Comparison of ENCODE assay signal across 10 cellular contexts in genomic region chr17:83125515-83126274, GRCh38. TPM values are rescaled to one million over a fixed set of nuclear protein-coding genes. Genes with fewer than 3 reads are reported as not detected.
A peak's percentile ranks its signal among the peaks of the same experiment; 100 is the strongest.
DNase-seq lines count a peak whose midpoint lies in the region; ATAC-seq and TF ChIP-seq lines count a peak whose summit lies in the region.
"Had no signal": no experiment of that assay in that cellular context is flagged by ENCODE, and none has a peak within 500 bp of the region (broad histone marks: within the 10 kb centered on the region; RNA-seq: fewer than 3 reads in every experiment).

No MANE protein-coding gene starts in this region.

- H3K27ac Mint-ChIP-seq in chondrocyte (ENCODE audit: unreplicated experiment) (no peak overlapping the region), neural progenitor cell (no peak overlapping the region)

- H3K4me1 Mint-ChIP-seq in chondrocyte (ENCODE audit: low read depth) (peaks cover under 1% of the 10 kb centered on the region), neural progenitor cell (peaks cover 3% of the 10 kb centered on the region)

- H3F3A ChIP-seq in neural progenitor cell (ENCODE audit: low read depth) = no peaks in the 10 kb centered on the region

- H3K36me3 Mint-ChIP-seq in chondrocyte (ENCODE audit: low read depth) = no peaks in the 10 kb centered on the region
- H3K36me3 Mint-ChIP-seq in neural progenitor cell = no peaks in the 10 kb centered on the region

- H3K27me3 Mint-ChIP-seq in chondrocyte (ENCODE audit: low read depth) (peaks cover 36% of the 10 kb centered on the region), neural progenitor cell (ENCODE audit: insufficient read depth, low read depth) (peaks cover 27% of the 10 kb centered on the region)

- ATAC-seq in GM21390 (IDR thresholded peaks at IDR 0.05; ENCODE audit: unreplicated experiment) (no peak), GM19463 (IDR thresholded peaks at IDR 0.05; ENCODE audit: unreplicated experiment) (no peak)

- H4K20me1 ChIP-seq in osteoblast (ENCODE audit: insufficient read depth, low read length) = peaks cover 2% of the 10 kb centered on the region
- H4K20me1 ChIP-seq in neural progenitor cell (ENCODE audit: low read depth) = no peaks in the 10 kb centered on the region

- peak; percentile 23 for DNase-seq in COLO668 (lab: John Stamatoyannopoulos, UW; ENCODE audit: unreplicated experiment)
- peak; percentile 97 for DNase-seq in MV-4-11 (lab: John Stamatoyannopoulos, UW)
- peak; percentile 81 for DNase-seq in chondrocyte (ENCODE audit: low spot score)
- peak; percentile 97 for DNase-seq in osteoblast (ENCODE audit: insufficient read length, low spot score, missing footprints)
- DNase-seq in iPS-NIHi7 (ENCODE audit: extremely low spot score) = no peak
- no peak for DNase-seq in neural progenitor cell (ENCODE audit: low spot score)
- DNase-seq: WERI-Rb-1 had no signal

- H3K27ac ChIP-seq in osteoblast (ENCODE audit: low read depth, low read length) = no peak overlapping the region
- no peak overlapping the region for H3K27ac ChIP-seq in neural progenitor cell
- H3K27ac ChIP-seq: WERI-Rb-1 had no signal

- no peaks in the 10 kb centered on the region for H3K79me2 ChIP-seq in osteoblast (ENCODE audit: insufficient read depth, low read length)
- no peaks in the 10 kb centered on the region for H3K79me2 ChIP-seq in neural progenitor cell (ENCODE audit: low read depth)

- peak overlapping the region; percentile 50 for H3K4me2 ChIP-seq in osteoblast (ENCODE audit: insufficient read depth, low read length)
- H3K4me2 ChIP-seq in neural progenitor cell = no peak overlapping the region

- H3K9me3 ChIP-seq in osteoblast (ENCODE audit: low read depth, low read length) (no peaks in the 10 kb centered on the region), neural progenitor cell (ENCODE audit: low read depth) (no peaks in the 10 kb centered on the region)
- H3K9me3 ChIP-seq: breast epithelium had no signal

- H3K4me3 ChIP-seq in osteoblast (ENCODE audit: insufficient read depth, low read length) = peak overlapping the region; percentile 28
- H3K4me3 ChIP-seq in neural progenitor cell = no peak overlapping the region

- H3K4me1 ChIP-seq in osteoblast (ENCODE audit: insufficient read depth, low read length) = peaks cover 6% of the 10 kb centered on the region
- H3K4me1 ChIP-seq in neural progenitor cell = no peaks in the 10 kb centered on the region

- H3K9me3 Mint-ChIP-seq in chondrocyte (ENCODE audit: low read depth) (no peaks in the 10 kb centered on the region), neural progenitor cell (peaks cover 2% of the 10 kb centered on the region)

- H3K9ac ChIP-seq in neural progenitor cell = no peak overlapping the region

- H3K27me3 ChIP-seq in osteoblast (ENCODE audit: insufficient read depth, low read length) (peaks cover 29% of the 10 kb centered on the region), neural progenitor cell (peaks cover 34% of the 10 kb centered on the region)

- H3K4me3 Mint-ChIP-seq in chondrocyte (ENCODE audit: unreplicated experiment) = no peak overlapping the region
- no peak overlapping the region for H3K4me3 Mint-ChIP-seq in neural progenitor cell

- H3K36me3 ChIP-seq in osteoblast (ENCODE audit: insufficient read depth, low read length) (no peaks in the 10 kb centered on the region), neural progenitor cell (no peaks in the 10 kb centered on the region)
- H3K36me3 ChIP-seq: breast epithelium, WERI-Rb-1 had no signal

- H2AFZ ChIP-seq in osteoblast (ENCODE audit: low read length) (peak overlapping the region; percentile 3), neural progenitor cell (replicated peaks) (no peak overlapping the region)

- no peak for TF ChIP-seq CTCF in chondrocyte (IDR thresholded peaks at IDR 0.05)
- no peak for TF ChIP-seq CTCF in osteoblast (IDR thresholded peaks at IDR 0.05; ENCODE audit: extremely low read depth, low read depth, low read length)
- no peak for TF ChIP-seq CTCF in neural progenitor cell (IDR thresholded peaks at IDR 0.05)

RNA-seq across cellular contexts. Expression of gene METRNL, which starts 46.3 kb away (rescaled TPM):
- 63.8 to 79.4 TPM (median 64.7 TPM) in 3 replicates for total RNA-seq in chondrocyte
- 137 and 140 TPM in 2 replicates for total RNA-seq in osteoblast
- 3.6 and 12.9 TPM in 2 replicates for total RNA-seq in neural progenitor cell (ENCODE audit: low replicate concordance)

Comparison
In these comparisons a context has a peak if more than half of its experiments do, and no peak if none do; other contexts are left out.
1. DNase-seq: peak in COLO668 (single experiment), MV-4-11 (single experiment), chondrocyte (single experiment) and osteoblast (single experiment); none in iPS-NIHi7 (single experiment) and neural progenitor cell (single experiment).